ENCODE assay signal across 20 cellular contexts in the genomic region with DNA sequence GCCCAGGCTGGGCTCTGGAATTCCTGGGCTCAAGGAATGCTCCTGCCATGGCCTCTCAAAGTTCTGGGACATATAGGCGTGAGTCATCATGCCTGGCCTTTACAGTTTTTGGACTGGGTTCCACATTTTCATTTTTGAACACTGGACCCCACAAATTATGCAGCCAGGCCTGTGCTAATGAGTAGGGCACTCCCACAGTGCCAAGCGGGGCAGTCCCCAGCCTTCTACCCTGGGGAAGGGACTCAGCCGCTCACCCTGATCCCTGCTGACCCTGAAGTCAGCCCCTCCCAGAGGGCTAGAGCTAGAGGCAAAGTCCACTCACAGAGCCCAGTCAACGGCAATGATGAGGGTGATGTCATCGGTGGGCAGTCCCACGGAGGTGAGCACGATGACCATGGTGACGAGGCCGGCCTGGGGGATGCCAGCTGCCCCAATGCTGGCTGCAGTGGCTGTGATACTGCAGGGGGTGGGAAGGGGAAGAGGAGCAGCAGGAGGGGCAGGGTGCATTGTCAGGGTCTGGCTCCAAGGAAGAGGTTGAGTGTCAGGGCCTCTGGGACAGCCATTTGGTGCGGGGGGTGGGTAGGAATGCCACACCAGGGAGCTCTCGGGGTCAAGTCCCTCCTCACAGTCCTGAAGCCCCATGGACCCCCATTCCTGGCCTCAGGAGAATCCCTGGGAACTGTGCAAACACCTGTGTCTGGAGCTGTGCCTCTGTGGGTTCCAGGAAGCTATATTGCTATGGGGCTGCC. TPM values are rescaled to one million over a fixed set of nuclear protein-coding genes. Genes with fewer than 3 reads are reported as not detected.
DNase-seq lines count a peak whose midpoint lies in the region; ATAC-seq and TF ChIP-seq lines count a peak whose summit lies in the region.
"Had no signal": no experiment of that assay in that cellular context is flagged by ENCODE, and none has a peak within 500 bp of the region (broad histone marks: within the 10 kb centered on the region; RNA-seq: fewer than 3 reads in every experiment).

No MANE protein-coding gene starts in this region.

- TF ChIP-seq CTCF in osteocyte (IDR thresholded peaks at IDR 0.05) (no peak), endothelial cell (IDR thresholded peaks at IDR 0.05; ENCODE audit: unreplicated experiment) (no peak)

- no peaks in the 10 kb centered on the region for H3K36me3 Mint-ChIP-seq in osteocyte (ENCODE audit: unreplicated experiment)
- no peaks in the 10 kb centered on the region for H3K36me3 Mint-ChIP-seq in endothelial cell (ENCODE audit: low read depth, unreplicated experiment)
- H3K36me3 Mint-ChIP-seq: naive thymus-derived CD8-positive, alpha-beta T cell had no signal

- H3K27me3 Mint-ChIP-seq in osteocyte (ENCODE audit: unreplicated experiment) (no peaks in the 10 kb centered on the region), endothelial cell (ENCODE audit: unreplicated experiment) (peaks cover 1% of the 10 kb centered on the region)

- no peak overlapping the region for H3K4me3 ChIP-seq in MG63
- H3K4me3 ChIP-seq: left ventricle myocardium inferior, right atrium auricular region, tibial nerve had no signal

- no peak for ATAC-seq in GM21447 (IDR thresholded peaks at IDR 0.05; ENCODE audit: unreplicated experiment)
- no peak for ATAC-seq in HG03457 (IDR thresholded peaks at IDR 0.05; ENCODE audit: unreplicated experiment)
- ATAC-seq in GM21381 (IDR thresholded peaks at IDR 0.05; ENCODE audit: unreplicated experiment) = no peak
- ATAC-seq: naive thymus-derived CD8-positive, alpha-beta T cell had no signal

- H3K9me3 Mint-ChIP-seq in osteocyte (ENCODE audit: unreplicated experiment) = no peaks in the 10 kb centered on the region
- no peaks in the 10 kb centered on the region for H3K9me3 Mint-ChIP-seq in endothelial cell (ENCODE audit: unreplicated experiment)
- H3K9me3 Mint-ChIP-seq: naive thymus-derived CD8-positive, alpha-beta T cell had no signal

- peak overlapping the region; percentile 18 for H3K27ac Mint-ChIP-seq in osteocyte (ENCODE audit: unreplicated experiment)
- no peak overlapping the region for H3K27ac Mint-ChIP-seq in endothelial cell (ENCODE audit: unreplicated experiment)
- H3K27ac Mint-ChIP-seq: naive thymus-derived CD8-positive, alpha-beta T cell had no signal

- H3K4me1 Mint-ChIP-seq in osteocyte (ENCODE audit: unreplicated experiment) = peaks cover 17% of the 10 kb centered on the region
- H3K4me1 Mint-ChIP-seq in endothelial cell (ENCODE audit: unreplicated experiment) = no peaks in the 10 kb centered on the region

- peak; percentile 71 for DNase-seq in EL
- DNase-seq in MG63 = peak; percentile 24
- DNase-seq in fibroblast of peridontal ligament (ENCODE audit: extremely low read depth) = peak; percentile 9
- DNase-seq in osteocyte (ENCODE audit: extremely low spot score, unreplicated experiment) = no peak
- DNase-seq in endothelial cell (ENCODE audit: low spot score) = no peak
- DNase-seq: activated T-cell treated with anti-CD3 and anti-CD28 coated beads, Interleukin-2, amount 50 U/mL, for 48 hours; cortex of kidney; erythroblast; KG1; left ventricle myocardium inferior; naive thymus-derived CD8-positive, alpha-beta T cell; NCI-H1417 treated with DMSO at 0.1 percent for 48 hours; NCI-H2227 treated with DMSO at 0.1 percent for 48 hours; SIG-M5; stimulated activated CD4-positive, alpha-beta T cell treated with anti-CD3 and anti-CD28 coated beads, Interleukin-4, amount 100 ng/mL, for 1 hour had no signal

- H3K9me3 ChIP-seq in MG63 = no peaks in the 10 kb centered on the region
- H3K9me3 ChIP-seq: left ventricle myocardium inferior, right atrium auricular region, tibial nerve had no signal

- no peaks in the 10 kb centered on the region for H3K36me3 ChIP-seq in MG63
- H3K36me3 ChIP-seq: left ventricle myocardium inferior, right atrium auricular region had no signal

- H3K4me3 Mint-ChIP-seq in osteocyte (ENCODE audit: unreplicated experiment) (no peak overlapping the region), endothelial cell (ENCODE audit: unreplicated experiment) (no peak overlapping the region)
- H3K4me3 Mint-ChIP-seq: naive thymus-derived CD8-positive, alpha-beta T cell had no signal

- H3K27me3 ChIP-seq in MG63 = no peaks in the 10 kb centered on the region
- H3K27me3 ChIP-seq: right atrium auricular region, tibial nerve had no signal

RNA-seq across cellular contexts. Expression of gene PODN, which starts 27.6 kb away (rescaled TPM):
- 0.10 TPM in 1 of 2 replicates, not detected in the other for total RNA-seq in MG63 (2014; rRNA removed; shearing (Covaris generic); ENCODE audit: low replicate concordance)
- total RNA-seq in osteocyte (6.5 and 6.6 TPM in 2 replicates), endothelial cell (ENCODE audit: unreplicated experiment) (0.10 TPM)
- total RNA-seq: naive thymus-derived CD8-positive, alpha-beta T cell had no signal

RNA-seq across cellular contexts. Expression of gene SLC1A7, which starts 52.8 kb away (rescaled TPM):
- total RNA-seq in MG63 (2014; rRNA removed; shearing (Covaris generic); ENCODE audit: low replicate concordance) = not detected in 2 replicates
- total RNA-seq in osteocyte (not detected in 2 replicates), endothelial cell (ENCODE audit: unreplicated experiment) (not detected)
- total RNA-seq: naive thymus-derived CD8-positive, alpha-beta T cell had no signal

Comparison
In these comparisons a context has a peak if more than half of its experiments do, and no peak if none do; other contexts are left out.
1. DNase-seq: peak in EL (single experiment), MG63 (single experiment) and fibroblast of peridontal ligament (single experiment); none in osteocyte (single experiment) and endothelial cell (single experiment).